Comparison of ENCODE assay signal across 8 cellular contexts in the genomic region with DNA sequence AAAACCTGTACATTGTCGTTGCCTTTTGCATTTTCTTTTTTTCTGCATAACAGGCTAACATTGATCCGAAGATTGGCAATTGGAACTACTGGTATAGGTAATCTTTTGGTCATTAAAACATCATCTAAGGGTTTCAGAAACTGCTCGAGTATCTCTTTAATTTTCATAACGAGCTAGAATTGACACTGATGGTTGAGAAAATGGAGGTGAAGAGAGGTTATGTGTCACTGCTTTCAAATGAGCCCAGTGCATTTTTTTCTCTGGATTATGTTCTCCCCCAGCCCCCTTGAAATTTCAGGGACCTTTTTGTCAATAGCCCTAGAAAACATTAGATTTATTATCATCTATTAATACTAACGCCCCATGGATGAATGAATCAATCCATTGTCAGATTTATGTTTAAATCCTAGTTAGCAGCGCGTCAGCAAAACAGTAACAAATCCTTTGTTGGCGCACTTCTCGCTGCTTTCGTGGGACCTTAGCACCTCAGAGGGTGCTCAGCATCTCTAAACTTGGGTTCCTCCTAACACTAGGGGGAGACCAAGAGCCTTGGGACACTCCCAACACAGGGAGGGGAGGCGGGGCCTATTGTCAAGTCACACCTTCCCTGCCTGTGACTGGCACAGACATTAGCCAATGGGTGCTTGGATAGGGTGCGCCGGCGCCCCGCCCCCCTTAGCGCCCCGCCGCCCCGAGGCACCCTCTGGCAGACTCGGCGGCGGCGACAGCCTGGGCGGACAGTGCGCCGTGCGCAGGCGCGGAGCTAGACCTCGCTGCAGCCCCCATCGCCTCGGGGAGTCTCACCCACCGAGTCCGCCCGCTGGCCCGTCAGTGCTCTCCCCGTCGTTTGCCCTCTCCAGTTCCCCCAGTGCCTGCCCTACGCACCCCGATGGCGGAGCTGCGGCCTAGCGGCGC. TPM values are rescaled to one million over a fixed set of nuclear protein-coding genes. Genes with fewer than 3 reads are reported as not detected.
DNase-seq lines count a peak whose midpoint lies in the region; ATAC-seq and TF ChIP-seq lines count a peak whose summit lies in the region.

A gene (plus strand): TSS at position 709 of the 915 bp plus-strand sequence. CDS start 181 bp downstream, at position 890.

- H3K9me3 Mint-ChIP-seq in CD8-positive, alpha-beta memory T cell = no peaks in the 10 kb centered on the region
- no peaks in the 10 kb centered on the region for H3K9me3 Mint-ChIP-seq in activated CD4-positive, alpha-beta memory T cell treated with anti-CD3 and anti-CD28 coated beads for 36 hours

- H3K4me1 ChIP-seq in CD8-positive, alpha-beta memory T cell (ENCODE audit: insufficient read depth, low read length) = peaks cover 39% of the 10 kb centered on the region
- H3K4me1 ChIP-seq in ectodermal cell (ENCODE audit: control insufficient read depth, insufficient read depth, low read length) (peaks cover 13% of the 10 kb centered on the region), lower lobe of right lung (peaks cover 67% of the 10 kb centered on the region)

- H3K27me3 Mint-ChIP-seq in CD8-positive, alpha-beta memory T cell = no peaks in the 10 kb centered on the region
- H3K27me3 Mint-ChIP-seq in activated CD4-positive, alpha-beta memory T cell treated with anti-CD3 and anti-CD28 coated beads for 36 hours = no peaks in the 10 kb centered on the region

- intact Hi-C loops in activated CD4-positive, alpha-beta memory T cell treated with anti-CD3 and anti-CD28 coated beads for 36 hours (cut with micrococcal nuclease) = loop anchor here (1.0 to 5.0 kb wide), 9 partner anchors 39 to 1507 kb away; a partner anchor contains a TSS
- intact Hi-C loops in lower lobe of right lung (cut with DNase I) = loop anchor here (10.0 kb wide), 1 partner anchor 81 kb away; no protein-coding TSS in a partner anchor

- H3K36me3 ChIP-seq in CD8-positive, alpha-beta memory T cell (ENCODE audit: insufficient read depth, low read length) = peaks cover under 1% of the 10 kb centered on the region
- H3K36me3 ChIP-seq in ectodermal cell (ENCODE audit: control insufficient read depth, insufficient read depth, low read length) (no peaks in the 10 kb centered on the region), lower lobe of right lung (no peaks in the 10 kb centered on the region)

- no peaks in the 10 kb centered on the region for H3K9me3 ChIP-seq in CD8-positive, alpha-beta memory T cell (ENCODE audit: low read length)
- H3K9me3 ChIP-seq in ectodermal cell (ENCODE audit: control insufficient read depth, low read length) = no peaks in the 10 kb centered on the region
- no peaks in the 10 kb centered on the region for H3K9me3 ChIP-seq in lower lobe of right lung

- no peaks in the 10 kb centered on the region for H3K27me3 ChIP-seq in CD8-positive, alpha-beta memory T cell (ENCODE audit: insufficient read depth, low read length, poor library complexity, severe bottlenecking)
- H3K27me3 ChIP-seq in ectodermal cell (ENCODE audit: control insufficient read depth, insufficient read depth, low read length, poor library complexity, severe bottlenecking) (no peaks in the 10 kb centered on the region), lower lobe of right lung (ENCODE audit: low read depth) (no peaks in the 10 kb centered on the region)

- peaks cover 29 to 55% (median 45%) of the 10 kb centered on the region in 3 donors for H3K4me1 Mint-ChIP-seq in CD8-positive, alpha-beta memory T cell
- H3K4me1 Mint-ChIP-seq in activated CD4-positive, alpha-beta memory T cell treated with anti-CD3 and anti-CD28 coated beads for 36 hours (ENCODE audit: low read depth) = peaks cover 23% of the 10 kb centered on the region

- peak within 1 kb of the TSS; percentile 49 to 95 (median 90) for H3K27ac Mint-ChIP-seq in CD8-positive, alpha-beta memory T cell
- peak within 1 kb of the TSS; percentile 79 for H3K27ac Mint-ChIP-seq in activated CD4-positive, alpha-beta memory T cell treated with anti-CD3 and anti-CD28 coated beads for 36 hours

- peaks cover 0 to 32% (median 4%) of the 10 kb centered on the region in 3 donors for H3K36me3 Mint-ChIP-seq in CD8-positive, alpha-beta memory T cell
- H3K36me3 Mint-ChIP-seq in activated CD4-positive, alpha-beta memory T cell treated with anti-CD3 and anti-CD28 coated beads for 36 hours = no peaks in the 10 kb centered on the region

- TF ChIP-seq CTCF in lower lobe of right lung (IDR thresholded peaks at IDR 0.05) = peak; percentile 83

- POLR2A ChIA-PET in CD8-positive, alpha-beta memory T cell (lab: Charles Lee) = interaction anchor here (0.5 to 2.0 kb wide), 13 partner anchors 31 to 258 kb away, joined by 3 to 10 read pairs (median 5); a partner anchor contains a TSS
- POLR2A ChIA-PET in activated CD4-positive, alpha-beta memory T cell treated with anti-CD3 and anti-CD28 coated beads for 36 hours (lab: Charles Lee) = interaction anchor here (0.6 to 3.4 kb wide), 6 partner anchors 40 to 413 kb away, joined by 3 to 14 read pairs (median 6); a partner anchor contains a TSS

- ATAC-seq in GM19452 (IDR thresholded peaks at IDR 0.05; ENCODE audit: unreplicated experiment) (peak; percentile 62), lower lobe of right lung (peak; percentile 87 to 94)

- no peak within 1 kb of the TSS for H3K4me3 Mint-ChIP-seq in CD8-positive, alpha-beta memory T cell
- peak within 1 kb of the TSS; percentile 95 for H3K4me3 Mint-ChIP-seq in activated CD4-positive, alpha-beta memory T cell treated with anti-CD3 and anti-CD28 coated beads for 36 hours

- WGBS in ectodermal cell, 2 experiments = 1 to 2% methylated on average over 44 of the region's 44 CpGs

- CTCF ChIA-PET in CD8-positive, alpha-beta memory T cell (lab: Charles Lee) = interaction anchor here (0.6 to 4.0 kb wide), 22 partner anchors 10 to 352 kb away, joined by 3 to 27 read pairs (median 4); a partner anchor contains a TSS
- CTCF ChIA-PET in activated CD4-positive, alpha-beta memory T cell treated with anti-CD3 and anti-CD28 coated beads for 36 hours (lab: Charles Lee) = interaction anchor here (0.5 to 4.1 kb wide), 34 partner anchors 8 to 1489 kb away, joined by 3 to 139 read pairs (median 4); a partner anchor contains a TSS

- peak; percentile 97 to 99 (median 97) for DNase-seq in CD8-positive, alpha-beta memory T cell
- peak; percentile 100 for DNase-seq in HK-2 (ENCODE audit: unreplicated experiment)
- DNase-seq in NCI-H82 treated with DMSO at 0.1 percent for 48 hours (lab: John Stamatoyannopoulos, UW; ENCODE audit: unreplicated experiment) = peak; percentile 92
- DNase-seq in activated CD4-positive, alpha-beta memory T cell treated with anti-CD3 and anti-CD28 coated beads for 36 hours = peak; percentile 98
- peak; percentile 97 for DNase-seq in lower lobe of right lung
- DNase-seq in stimulated activated CD4-positive, alpha-beta T cell treated with anti-CD3 and anti-CD28 coated beads, TNF-alpha, amount 100 ng/mL, for 24 hours (ENCODE audit: low read depth in 3 of 3) = peak; percentile 97 to 99 (median 97)

- H3K4me3 ChIP-seq in CD8-positive, alpha-beta memory T cell (ENCODE audit: low read length) = peak within 1 kb of the TSS; percentile 99
- H3K4me3 ChIP-seq in ectodermal cell (ENCODE audit: insufficient read depth, low read depth, low read length) = peak within 1 kb of the TSS; percentile 88
- H3K4me3 ChIP-seq in lower lobe of right lung = peak within 1 kb of the TSS; percentile 96

- H3K27ac ChIP-seq in CD8-positive, alpha-beta memory T cell (ENCODE audit: low read depth, low read length) = peak within 1 kb of the TSS; percentile 79
- H3K27ac ChIP-seq in ectodermal cell (ENCODE audit: insufficient read depth, low read depth, low read length, poor library complexity, severe bottlenecking) (peak within 1 kb of the TSS; percentile 84), lower lobe of right lung (peak within 1 kb of the TSS; percentile 90)

RNA-seq across cellular contexts. Expression of the gene that starts here (rescaled TPM):
- total RNA-seq in CD8-positive, alpha-beta memory T cell = 1 to 10 TPM; 7.5 to 8.3 TPM
- polyA plus RNA-seq in CD8-positive, alpha-beta memory T cell = 8.3 TPM
- total RNA-seq in activated CD4-positive, alpha-beta memory T cell treated with anti-CD3 and anti-CD28 coated beads for 36 hours = 1 to 10 TPM; 8.2 to 10.0 TPM
- 31.2 TPM for polyA plus RNA-seq in ectodermal cell (2013, experiment 1 of 4)
- 34.3 TPM for polyA plus RNA-seq in ectodermal cell (2013, experiment 2 of 4)
- 25.2 TPM for polyA plus RNA-seq in ectodermal cell (2013, experiment 3 of 4)
- polyA plus RNA-seq in ectodermal cell (2013, experiment 4 of 4) = 28.2 TPM
- 14.3 TPM for total RNA-seq in lower lobe of right lung

Comparison
In these comparisons a context has a peak if more than half of its experiments do, and no peak if none do; other contexts are left out.
1. Peak in every context shown above with its lines: DNase-seq, ATAC-seq, H3K4me3 ChIP-seq and H3K27ac ChIP-seq.